8 cellular contexts compared by ENCODE assay signal in the genomic region with DNA sequence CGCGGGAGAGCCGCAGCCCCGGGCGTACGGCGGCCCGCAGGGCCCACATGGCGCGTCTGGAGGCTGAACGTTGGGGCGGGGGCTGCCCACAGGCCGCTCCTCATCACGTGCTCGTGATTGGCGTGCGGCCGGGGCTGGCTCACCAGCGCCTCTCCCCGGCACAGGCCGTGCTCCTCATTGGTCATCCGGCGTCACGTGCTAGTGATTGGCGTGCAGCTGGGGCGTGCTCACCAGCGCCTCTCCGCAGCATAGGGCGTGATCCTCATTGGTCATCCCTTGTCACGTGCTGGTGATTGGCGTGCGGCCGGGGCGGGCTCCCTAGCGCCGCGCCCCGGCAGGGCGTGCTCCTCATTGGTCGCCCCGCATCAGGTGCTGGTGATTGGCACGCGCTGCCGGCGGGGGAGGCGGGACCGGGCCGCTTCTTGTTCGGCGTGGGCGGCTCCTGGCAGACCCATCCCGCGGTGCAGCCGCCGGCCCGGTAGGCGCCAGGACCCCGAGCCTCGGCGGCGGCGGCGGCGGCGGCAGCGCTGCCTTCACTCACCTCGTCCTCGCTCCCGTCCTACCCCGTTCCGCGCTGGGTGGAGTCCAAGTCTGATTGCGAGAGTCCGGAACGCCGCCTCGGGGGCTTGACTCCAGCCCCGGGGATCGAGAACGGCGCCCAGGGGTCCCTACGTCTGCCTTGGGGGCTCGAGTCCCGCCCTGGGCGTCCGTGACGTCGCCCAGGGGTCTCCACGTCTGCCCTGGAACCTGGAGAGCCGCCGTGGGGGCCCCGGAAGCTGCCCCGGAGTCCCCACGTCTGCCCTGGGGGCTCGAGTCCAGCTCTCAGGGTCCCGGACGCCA. TPM values are rescaled to one million over a fixed set of nuclear protein-coding genes. Genes with fewer than 3 reads are reported as not detected.
DNase-seq lines count a peak whose midpoint lies in the region; TF ChIP-seq lines count a peak whose summit lies in the region.

A gene with protein sequence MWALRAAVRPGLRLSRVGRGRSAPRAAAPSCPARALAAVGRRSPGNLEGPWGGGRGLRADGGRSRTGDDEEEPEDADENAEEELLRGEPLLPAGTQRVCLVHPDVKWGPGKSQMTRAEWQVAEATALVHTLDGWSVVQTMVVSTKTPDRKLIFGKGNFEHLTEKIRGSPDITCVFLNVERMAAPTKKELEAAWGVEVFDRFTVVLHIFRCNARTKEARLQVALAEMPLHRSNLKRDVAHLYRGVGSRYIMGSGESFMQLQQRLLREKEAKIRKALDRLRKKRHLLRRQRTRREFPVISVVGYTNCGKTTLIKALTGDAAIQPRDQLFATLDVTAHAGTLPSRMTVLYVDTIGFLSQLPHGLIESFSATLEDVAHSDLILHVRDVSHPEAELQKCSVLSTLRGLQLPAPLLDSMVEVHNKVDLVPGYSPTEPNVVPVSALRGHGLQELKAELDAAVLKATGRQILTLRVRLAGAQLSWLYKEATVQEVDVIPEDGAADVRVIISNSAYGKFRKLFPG (minus strand): TSS at position 58 of the 840 bp plus-strand sequence. CDS start 9 bp downstream, at position 49.

- H3K36me3 ChIP-seq in BLaER1 treated with 17β-estradiol and CSF1 and Interleukin-3, amounts not matched to agents 10 nM and 100 nM, result peaks cover 23 to 31% (median 27%) of the 10 kb centered on the region in 11 experiments
- peaks cover 5% of the 10 kb centered on the region for H3K36me3 ChIP-seq in muscle layer of colon (ENCODE audit: insufficient read depth, low read length)

- peaks cover 0 to 7% (median 0%) of the 10 kb centered on the region in 11 experiments; a peak in 3 of 22 replicates for H3K9me3 ChIP-seq in BLaER1 treated with 17β-estradiol and CSF1 and Interleukin-3, amounts not matched to agents 10 nM and 100 nM (replicated peaks in 1 of 11)
- H3K9me3 ChIP-seq in muscle layer of colon (ENCODE audit: low read length), result no peaks in the 10 kb centered on the region

- H4K20me1 ChIP-seq in BLaER1 treated with 17β-estradiol and CSF1 and Interleukin-3, amounts not matched to agents 10 nM and 100 nM, result peaks cover 0 to 42% (median 26%) of the 10 kb centered on the region in 11 experiments; a peak in 17 of 22 replicates

- peak within 1 kb of the TSS; percentile 98 to 100 (median 99) for H3K9ac ChIP-seq in BLaER1 treated with 17β-estradiol and CSF1 and Interleukin-3, amounts not matched to agents 10 nM and 100 nM
- H3K9ac ChIP-seq in muscle layer of colon (ENCODE audit: low read length), result peak within 1 kb of the TSS; percentile 33

- DNase-seq in GM20000 (ENCODE audit: low spot score), result peak; percentile 97
- DNase-seq in HT1080 (ENCODE audit: low read depth), result peak; percentile 100
- peak; percentile 98 for DNase-seq in activated CD8-positive, alpha-beta memory T cell treated with anti-CD3 and anti-CD28 coated beads for 24 hours
- DNase-seq in epithelial cell of esophagus (ENCODE audit: low read depth), result peak; percentile 100
- peak; percentile 98 to 99 for DNase-seq in stimulated activated CD8-positive, alpha-beta memory T cell treated with anti-CD3 and anti-CD28 coated beads, Interleukin-7, amount 100 ng/mL, for 4 hours (ENCODE audit: low read depth in 2 of 2)
- DNase-seq in MV-4-11 (lab: John Stamatoyannopoulos, UW), result no peak

- H3K4me2 ChIP-seq in BLaER1 treated with 17β-estradiol and CSF1 and Interleukin-3, amounts not matched to agents 10 nM and 100 nM, result peak within 1 kb of the TSS; percentile 96 to 100 (median 99)

- peaks cover 16 to 34% (median 27%) of the 10 kb centered on the region in 10 experiments; a peak in 19 of 20 replicates for H3K4me1 ChIP-seq in BLaER1 treated with 17β-estradiol and CSF1 and Interleukin-3, amounts not matched to agents 10 nM and 100 nM
- H3K4me1 ChIP-seq in muscle layer of colon (ENCODE audit: insufficient read depth, low read length), result peaks cover 15% of the 10 kb centered on the region

- no peaks in the 10 kb centered on the region for H3K27me3 ChIP-seq in BLaER1 treated with 17β-estradiol and CSF1 and Interleukin-3, amounts not matched to agents 10 nM and 100 nM
- H3K27me3 ChIP-seq in muscle layer of colon (ENCODE audit: control insufficient read depth in 1 of 2, insufficient read depth in 2 of 2, low read length in 2 of 2), result peaks cover 16 to 26% of the 10 kb centered on the region in 2 donors

- peak within 1 kb of the TSS; percentile 88 to 100 (median 98) for H3K4me3 ChIP-seq in BLaER1 treated with 17β-estradiol and CSF1 and Interleukin-3, amounts not matched to agents 10 nM and 100 nM
- H3K4me3 ChIP-seq in epithelial cell of esophagus (ENCODE audit: low read length) (peak within 1 kb of the TSS; percentile 85), muscle layer of colon (ENCODE audit: low read depth in 1 of 2, low read length in 2 of 2) (peak within 1 kb of the TSS; percentile 64 to 96)

- TF ChIP-seq CTCF in GM20000 (IDR thresholded peaks at IDR 0.05; ENCODE audit: extremely low read depth, missing control alignments), result no peak
- TF ChIP-seq CTCF in epithelial cell of esophagus (IDR thresholded peaks at IDR 0.05; ENCODE audit: insufficient read depth, low read depth, low read length, missing control alignments), result peak; percentile 15

- peak within 1 kb of the TSS; percentile 99 to 100 (median 100) for H3K27ac ChIP-seq in BLaER1 treated with 17β-estradiol and CSF1 and Interleukin-3, amounts not matched to agents 10 nM and 100 nM
- peak within 1 kb of the TSS; percentile 85 for H3K27ac ChIP-seq in muscle layer of colon (ENCODE audit: low read depth, low read length)

RNA-seq across cellular contexts. Expression of the gene that starts here (rescaled TPM):
- total RNA-seq in HT1080 (2014; rRNA removed; shearing (Covaris generic)), result 56.4 and 60.2 TPM in 2 replicates
- polyA plus RNA-seq in HT1080 (2015; cell fraction: cytosol; rRNA removed), result 47.9 and 49.3 TPM in 2 replicates
- 45.0 and 47.1 TPM in 2 replicates for polyA plus RNA-seq in HT1080 (2015; cell fraction: nucleus; rRNA removed)
